41 cellular contexts compared by ENCODE assay signal in the genomic region with DNA sequence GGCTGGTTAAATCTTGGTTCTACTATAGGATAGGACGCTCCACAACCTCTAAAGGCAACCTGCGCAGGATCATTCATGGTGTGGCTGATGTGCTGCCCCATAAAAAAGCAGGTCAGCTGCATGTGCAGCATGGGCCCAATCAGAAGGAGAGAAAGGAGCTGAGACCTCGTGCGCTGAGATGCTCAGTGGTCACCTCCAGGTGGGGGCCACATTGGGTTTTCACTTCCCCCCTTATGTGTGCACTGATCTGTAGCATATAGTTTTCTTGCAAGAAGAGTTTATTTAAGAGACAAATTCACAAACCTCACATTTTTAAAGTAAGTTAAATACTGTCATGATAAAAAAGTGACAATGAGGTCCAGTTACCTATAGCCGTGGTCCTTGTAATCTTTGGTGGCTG. TPM values are rescaled to one million over a fixed set of nuclear protein-coding genes. Genes with fewer than 3 reads are reported as not detected.
"Had no signal": no experiment of that assay in that cellular context is flagged by ENCODE, and none has a peak within 500 bp of the region (broad histone marks: within the 10 kb centered on the region; RNA-seq: fewer than 3 reads in every experiment).

No MANE protein-coding gene starts in this region.

- FAIRE-seq: colon had no signal

- H3K27ac ChIP-seq: adrenal gland, ascending aorta, cardiac muscle cell, esophagus squamous epithelium, WERI-Rb-1 had no signal

- H3K27me3 ChIP-seq: adrenal gland, ascending aorta, breast epithelium, cardiac muscle cell, esophagus squamous epithelium had no signal

- H3K4me3 Mint-ChIP-seq: activated B cell treated with CpG ODN at 0.5 μM for 24 hours; activated CD8-positive, alpha-beta memory T cell treated with anti-CD3 and anti-CD28 coated beads, Interleukin-2, amount 10 ng/mL, durations not matched to agents 7 days and 5 days; activated CD8-positive, alpha-beta T cell treated with anti-CD3 and anti-CD28 coated beads, Interleukin-2, amount 10 ng/mL, durations not matched to agents 7 days and 5 days; activated naive CD4-positive, alpha-beta T cell treated with anti-CD3 and anti-CD28 coated beads for 36 hours; activated naive CD4-positive, alpha-beta T cell treated with anti-CD3 and anti-CD28 coated beads, Interleukin-2, amount 50 U/mL, for 24 hours; activated naive CD8-positive, alpha-beta T cell treated with anti-CD3 and anti-CD28 coated beads for 36 hours; activated naive CD8-positive, alpha-beta T cell treated with anti-CD3 and anti-CD28 coated beads, Interleukin-2, amount 50 U/mL, for 24 hours; activated T-helper 1 cell treated with anti-CD3 and anti-CD28 coated beads, Interleukin-12 subunit alpha, Interleukin-12 subunit beta, Interleukin-2, Interleukin-4 antibody, amounts not matched to agents 30 ng/mL and 10 ng/mL and 1 ng/mL, durations not matched to agents 14 hours and 24 hours and 36 hours; brain; effector memory CD8-positive, alpha-beta T cell; T-helper 2 cell treated with Interferon-gamma antibody and Interleukin-4, amounts not matched to agents 5 μg/mL and 100 μg/mL, for 36 hours had no signal

- H3K4me3 ChIP-seq: adrenal gland, ascending aorta, breast epithelium, cardiac muscle cell, esophagus squamous epithelium had no signal

- ATAC-seq: activated CD4-positive, CD25-positive, alpha-beta regulatory T cell treated with anti-CD3 and anti-CD28 coated beads, Interleukin-2, amount 50 U/mL, for 24 hours; activated CD8-positive, alpha-beta memory T cell treated with anti-CD3 and anti-CD28 coated beads, Interleukin-2, amount 10 ng/mL, durations not matched to agents 7 days and 5 days; activated CD8-positive, alpha-beta T cell treated with anti-CD3 and anti-CD28 coated beads, Interleukin-2, amount 10 ng/mL, durations not matched to agents 7 days and 5 days; activated naive CD8-positive, alpha-beta T cell treated with anti-CD3 and anti-CD28 coated beads, Interleukin-2, amount 50 U/mL, for 24 hours; effector memory CD8-positive, alpha-beta T cell; T-helper 17 cell had no signal

- H3K27ac Mint-ChIP-seq: activated B cell treated with CpG ODN at 0.5 μM for 24 hours; activated CD8-positive, alpha-beta memory T cell treated with anti-CD3 and anti-CD28 coated beads, Interleukin-2, amount 10 ng/mL, durations not matched to agents 7 days and 5 days; activated CD8-positive, alpha-beta T cell treated with anti-CD3 and anti-CD28 coated beads, Interleukin-2, amount 10 ng/mL, durations not matched to agents 7 days and 5 days; activated naive CD4-positive, alpha-beta T cell treated with anti-CD3 and anti-CD28 coated beads for 36 hours; activated naive CD4-positive, alpha-beta T cell treated with anti-CD3 and anti-CD28 coated beads, Interleukin-2, amount 50 U/mL, for 24 hours; activated naive CD8-positive, alpha-beta T cell treated with anti-CD3 and anti-CD28 coated beads for 36 hours; activated naive CD8-positive, alpha-beta T cell treated with anti-CD3 and anti-CD28 coated beads, Interleukin-2, amount 50 U/mL, for 24 hours; activated T-helper 1 cell treated with anti-CD3 and anti-CD28 coated beads, Interleukin-12 subunit alpha, Interleukin-12 subunit beta, Interleukin-2, Interleukin-4 antibody, amounts not matched to agents 30 ng/mL and 10 ng/mL and 1 ng/mL, durations not matched to agents 14 hours and 24 hours and 36 hours; activated T-helper 2 cell treated with anti-CD3 and anti-CD28 coated beads, Interferon-gamma antibody, Interleukin-2, Interleukin-4, amounts not matched to agents 10 μg/mL and 5 μg/mL and 100 μg/mL, durations not matched to agents 14 hours and 24 hours and 36 hours; brain; T-helper 2 cell treated with Interferon-gamma antibody and Interleukin-4, amounts not matched to agents 5 μg/mL and 100 μg/mL, for 36 hours had no signal

- H3K4me1 Mint-ChIP-seq: activated CD8-positive, alpha-beta memory T cell treated with anti-CD3 and anti-CD28 coated beads, Interleukin-2, amount 10 ng/mL, durations not matched to agents 7 days and 5 days; activated naive CD4-positive, alpha-beta T cell treated with anti-CD3 and anti-CD28 coated beads, Interleukin-2, amount 50 U/mL, for 24 hours; activated naive CD8-positive, alpha-beta T cell treated with anti-CD3 and anti-CD28 coated beads for 36 hours; activated naive CD8-positive, alpha-beta T cell treated with anti-CD3 and anti-CD28 coated beads, Interleukin-2, amount 50 U/mL, for 24 hours; brain had no signal

- H3K9me3 ChIP-seq: adrenal gland, ascending aorta, breast epithelium, esophagus squamous epithelium had no signal

- H3K27me3 Mint-ChIP-seq: activated B cell treated with CpG ODN at 0.5 μM for 24 hours; activated CD8-positive, alpha-beta memory T cell treated with anti-CD3 and anti-CD28 coated beads, Interleukin-2, amount 10 ng/mL, durations not matched to agents 7 days and 5 days; activated naive CD4-positive, alpha-beta T cell treated with anti-CD3 and anti-CD28 coated beads, Interleukin-2, amount 50 U/mL, for 24 hours; activated naive CD8-positive, alpha-beta T cell treated with anti-CD3 and anti-CD28 coated beads for 36 hours; activated naive CD8-positive, alpha-beta T cell treated with anti-CD3 and anti-CD28 coated beads, Interleukin-2, amount 50 U/mL, for 24 hours; brain; effector memory CD8-positive, alpha-beta T cell; T-helper 17 cell had no signal

- H3K4me1 ChIP-seq: ascending aorta, breast epithelium had no signal

- H3K9me3 Mint-ChIP-seq: activated B cell treated with CpG ODN at 0.5 μM for 24 hours; activated naive CD4-positive, alpha-beta T cell treated with anti-CD3 and anti-CD28 coated beads for 36 hours; activated naive CD4-positive, alpha-beta T cell treated with anti-CD3 and anti-CD28 coated beads, Interleukin-2, amount 50 U/mL, for 24 hours; activated naive CD8-positive, alpha-beta T cell treated with anti-CD3 and anti-CD28 coated beads for 36 hours; activated naive CD8-positive, alpha-beta T cell treated with anti-CD3 and anti-CD28 coated beads, Interleukin-2, amount 50 U/mL, for 24 hours; activated T-helper 1 cell treated with anti-CD3 and anti-CD28 coated beads, Interleukin-12 subunit alpha, Interleukin-12 subunit beta, Interleukin-2, Interleukin-4 antibody, amounts not matched to agents 30 ng/mL and 10 ng/mL and 1 ng/mL, durations not matched to agents 14 hours and 24 hours and 36 hours; activated T-helper 2 cell treated with anti-CD3 and anti-CD28 coated beads, Interferon-gamma antibody, Interleukin-2, Interleukin-4, amounts not matched to agents 10 μg/mL and 5 μg/mL and 100 μg/mL, durations not matched to agents 14 hours and 24 hours and 36 hours; brain; effector memory CD8-positive, alpha-beta T cell; T-helper 2 cell treated with Interferon-gamma antibody and Interleukin-4, amounts not matched to agents 5 μg/mL and 100 μg/mL, for 36 hours had no signal

- DNase-seq: activated B cell treated with CpG ODN at 0.5 μM for 24 hours; activated CD4-positive, alpha-beta T cell treated with anti-CD3 and anti-CD28 coated beads for 48 hours; activated CD4-positive, alpha-beta T cell treated with anti-CD3 and anti-CD28 coated beads, Interleukin-2, amount 50 U/mL, for 1 hour; activated CD4-positive, alpha-beta T cell treated with anti-CD3 and anti-CD28 coated beads, Interleukin-2, amount 50 U/mL, for 48 hours; activated CD8-positive, alpha-beta memory T cell treated with anti-CD3 and anti-CD28 coated beads, Interleukin-2, amount 10 ng/mL, durations not matched to agents 7 days and 5 days; activated CD8-positive, alpha-beta memory T cell treated with anti-CD3 and anti-CD28 coated beads, Interleukin-2, amount 50 U/mL, for 4 hours; activated CD8-positive, alpha-beta T cell treated with anti-CD3 and anti-CD28 coated beads, Interleukin-2, amount 10 ng/mL, durations not matched to agents 7 days and 5 days; activated effector memory CD4-positive, alpha-beta T cell treated with anti-CD3 and anti-CD28 coated beads, Interleukin-2, amount 50 U/mL, for 16 hours; activated naive CD4-positive, alpha-beta T cell treated with anti-CD3 and anti-CD28 coated beads for 36 hours; activated naive CD8-positive, alpha-beta T cell treated with anti-CD3 and anti-CD28 coated beads for 36 hours; activated naive CD8-positive, alpha-beta T cell treated with anti-CD3 and anti-CD28 coated beads, Interleukin-2, amount 50 U/mL, for 24 hours; activated T-cell treated with anti-CD3 and anti-CD28 coated beads, Interleukin-2, amount 50 U/mL, for 1 hour; activated T-cell treated with anti-CD3 and anti-CD28 coated beads, Interleukin-2, amount 50 U/mL, for 48 hours; adrenal gland; amygdala; central memory CD4-positive, alpha-beta T cell; cerebellar nuclear complex; cortex of kidney; dermis blood vessel endothelial cell; effector CD4-positive, alpha-beta T cell; effector memory CD8-positive, alpha-beta T cell; erythroblast; esophagus squamous epithelium; foreskin melanocyte; head of caudate nucleus; T-helper 1 cell; T-helper 17 cell; T1000; WERI-Rb-1 had no signal

RNA-seq across cellular contexts. Expression of gene SERPIND1, which starts 24.3 kb away (rescaled TPM):
- total RNA-seq: activated B cell treated with CpG ODN at 0.5 μM for 24 hours; activated CD8-positive, alpha-beta memory T cell treated with anti-CD3 and anti-CD28 coated beads for 36 hours; activated CD8-positive, alpha-beta memory T cell treated with anti-CD3 and anti-CD28 coated beads, Interleukin-2, amount 10 ng/mL, durations not matched to agents 7 days and 5 days; activated CD8-positive, alpha-beta T cell treated with anti-CD3 and anti-CD28 coated beads, Interleukin-2, amount 10 ng/mL, durations not matched to agents 7 days and 5 days; activated naive CD4-positive, alpha-beta T cell treated with anti-CD3 and anti-CD28 coated beads for 36 hours; activated naive CD8-positive, alpha-beta T cell treated with anti-CD3 and anti-CD28 coated beads for 36 hours; activated T-helper 1 cell treated with anti-CD3 and anti-CD28 coated beads, Interleukin-12 subunit alpha, Interleukin-12 subunit beta, Interleukin-2, Interleukin-4 antibody, amounts not matched to agents 30 ng/mL and 10 ng/mL and 1 ng/mL, durations not matched to agents 14 hours and 24 hours and 36 hours; activated T-helper 2 cell treated with anti-CD3 and anti-CD28 coated beads, Interferon-gamma antibody, Interleukin-2, Interleukin-4, amounts not matched to agents 10 μg/mL and 5 μg/mL and 100 μg/mL, durations not matched to agents 14 hours and 24 hours and 36 hours; ascending aorta; dermis blood vessel endothelial cell; fibroblast of lung; T-helper 17 cell had no signal
